Comparison of ENCODE assay signal across 8 cellular contexts in genomic region chr5:175534070-175534932, GRCh38. TPM values are rescaled to one million over a fixed set of nuclear protein-coding genes. Genes with fewer than 3 reads are reported as not detected.
A peak's percentile ranks its signal among the peaks of the same experiment; 100 is the strongest.
DNase-seq lines count a peak whose midpoint lies in the region; ATAC-seq, FAIRE-seq and TF ChIP-seq lines count a peak whose summit lies in the region.

No MANE protein-coding gene starts in this region.

- no peak overlapping the region for H3K27ac ChIP-seq in keratinocyte (ENCODE audit: control insufficient read depth, insufficient read depth, low read length)

- ATAC-seq in GM18909 (IDR thresholded peaks at IDR 0.05; ENCODE audit: poor library complexity, unreplicated experiment) (peak; percentile 98), HG03139 (IDR thresholded peaks at IDR 0.05; ENCODE audit: unreplicated experiment) (peak; percentile 97)

- no peaks in the 10 kb centered on the region for H3K79me2 ChIP-seq in keratinocyte (ENCODE audit: control insufficient read depth, insufficient read depth, low read length)

- H3K9me1 ChIP-seq in keratinocyte (ENCODE audit: control insufficient read depth, extremely low read depth, insufficient read depth, low read length), result no peaks in the 10 kb centered on the region

- H3K4me2 ChIP-seq in keratinocyte (ENCODE audit: control insufficient read depth, extremely low read depth, insufficient read depth, low read depth, low read length), result no peak overlapping the region

- no peaks in the 10 kb centered on the region for H3K27me3 ChIP-seq in bronchial epithelial cell (ENCODE audit: control insufficient read depth, insufficient read depth, low read length)
- no peaks in the 10 kb centered on the region for H3K27me3 ChIP-seq in keratinocyte (ENCODE audit: control insufficient read depth, extremely low read depth, insufficient read depth, low read length)

- DNase-seq in AG09319 (ENCODE audit: extremely low read depth, low read depth) (peak; percentile 35), NCI-H226 (peak; percentile 75), bronchial epithelial cell (ENCODE audit: low read depth) (peak; percentile 57), keratinocyte (ENCODE audit: low read depth, low spot score) (peak; percentile 30)
- peak; percentile 67 to 75 (median 70) for DNase-seq in activated CD4-positive, CD25-positive, alpha-beta regulatory T cell (lab: John Stamatoyannopoulos, UW)
- peak; percentile 52 to 79 (median 72) for DNase-seq in stimulated activated CD4-positive, alpha-beta T cell treated with anti-CD3 and anti-CD28 coated beads, Interleukin-1b, Interleukin-23, amount 100 ng/mL, for 24 hours (ENCODE audit: low read depth in 4 of 4, low spot score in 1 of 4)

- H3K36me3 ChIP-seq in bronchial epithelial cell (ENCODE audit: control insufficient read depth, insufficient read depth, low read length), result no peaks in the 10 kb centered on the region
- H3K36me3 ChIP-seq in keratinocyte (ENCODE audit: control insufficient read depth in 2 of 2, extremely low read depth in 1 of 2, insufficient read depth in 2 of 2, low read length in 2 of 2), result no peaks in the 10 kb centered on the region

- dilution Hi-C loops in keratinocyte (cut with MboI; ENCODE audit: extremely low pct_ligation_motif_present, low sequenced_read_pairs), result no loop called here

- TF ChIP-seq CTCF in AG09319 (IDR thresholded peaks at IDR 0.05; ENCODE audit: low read depth, low read length) (peak; percentile 93), bronchial epithelial cell (IDR thresholded peaks at IDR 0.05; ENCODE audit: insufficient read depth, low read length, severe bottlenecking) (peak; percentile 100), keratinocyte (optimal IDR thresholded peaks at IDR 0.05 in 1 of 3, IDR thresholded peaks at IDR 0.05 in 1 of 3, conservative IDR thresholded peaks at IDR 0.05 in 1 of 3; ENCODE audit: extremely low read depth in 1 of 3, insufficient read depth in 2 of 3, low read length in 3 of 3) (peak; percentile 100)

- H3K9me3 ChIP-seq in keratinocyte (ENCODE audit: control insufficient read depth, low read depth, low read length), result no peaks in the 10 kb centered on the region

- no peak overlapping the region for H3K4me3 ChIP-seq in bronchial epithelial cell (ENCODE audit: low read depth, low read length)
- H3K4me3 ChIP-seq in keratinocyte (ENCODE audit: control insufficient read depth in 2 of 3, extremely low read depth in 1 of 3, insufficient read depth in 2 of 3, low read depth in 1 of 3, low read length in 3 of 3), result no peak overlapping the region

- H3K9ac ChIP-seq in keratinocyte (ENCODE audit: control insufficient read depth, extremely low read depth, insufficient read depth, low read length), result no peak overlapping the region

- peaks cover 2% of the 10 kb centered on the region for H3K4me1 ChIP-seq in keratinocyte (ENCODE audit: control insufficient read depth, extremely low read depth, insufficient read depth, low read length)

- no peak for FAIRE-seq in bronchial epithelial cell (lab: Jason Lieb, UNC)
- peak; percentile 48 for FAIRE-seq in keratinocyte (lab: Jason Lieb, UNC)

- no peaks in the 10 kb centered on the region for H4K20me1 ChIP-seq in keratinocyte (ENCODE audit: control insufficient read depth, extremely low read depth, insufficient read depth, low read length)

- no peak overlapping the region for H2AFZ ChIP-seq in keratinocyte (ENCODE audit: control insufficient read depth, low read length)

RNA-seq across cellular contexts. Expression of gene SFXN1, which starts 55.9 kb away (rescaled TPM):
- total RNA-seq in bronchial epithelial cell, result 86.2 and 123 TPM in 2 replicates
- 57.1 to 133 TPM (median 80.8 TPM) in 3 replicates for polyA plus RNA-seq in keratinocyte
- 16.7 TPM for polyA plus RNA-seq in keratinocyte (2011; ENCODE audit: low read depth)
- polyA plus RNA-seq in keratinocyte (2011; cell fraction: cytosol; rRNA removed), result 48.9 and 88.6 TPM in 2 replicates
- 46.1 and 49.7 TPM in 2 replicates for polyA plus RNA-seq in keratinocyte (2011; cell fraction: nucleus; rRNA removed)
- 26.9 and 68.7 TPM in 2 replicates for polyA plus RNA-seq in keratinocyte (2012; ENCODE audit: low replicate concordance)
- polyA minus RNA-seq in keratinocyte, result 122 to 200 TPM (median 133 TPM) in 3 replicates
- 32.8 TPM for polyA minus RNA-seq in keratinocyte (2011; cell fraction: cytosol; rRNA and poly(A)+ RNA removed)
- polyA minus RNA-seq in keratinocyte (2011; cell fraction: nucleus; rRNA and poly(A)+ RNA removed), result 16.4 and 38.2 TPM in 2 replicates
